18 cellular contexts compared by ENCODE assay signal in the genomic region with DNA sequence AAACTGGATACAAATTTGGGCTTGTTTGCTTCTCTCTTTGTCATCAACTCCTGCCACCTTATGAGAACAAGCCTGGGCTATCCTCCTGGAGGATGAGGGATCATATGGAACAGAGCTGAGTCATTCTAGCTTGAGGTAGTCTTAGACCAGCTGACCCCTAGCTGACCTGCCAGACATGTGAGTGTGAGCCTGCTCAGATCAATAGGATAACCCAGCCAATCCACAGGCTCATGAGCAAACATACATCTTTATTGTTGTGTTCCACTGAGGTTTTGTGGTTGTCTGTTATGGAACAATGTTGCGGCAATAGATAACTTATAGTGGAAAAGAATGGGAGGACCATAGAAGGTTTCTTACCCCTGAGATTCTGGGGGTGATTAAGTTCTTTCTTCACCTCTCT. TPM values are rescaled to one million over a fixed set of nuclear protein-coding genes. Genes with fewer than 3 reads are reported as not detected.
DNase-seq lines count a peak whose midpoint lies in the region; ATAC-seq and TF ChIP-seq lines count a peak whose summit lies in the region.
"Had no signal": no experiment of that assay in that cellular context is flagged by ENCODE, and none has a peak within 500 bp of the region (broad histone marks: within the 10 kb centered on the region; RNA-seq: fewer than 3 reads in every experiment).

No MANE protein-coding gene starts in this region.

- H3K4me3 Mint-ChIP-seq in activated naive CD8-positive, alpha-beta T cell treated with anti-CD3 and anti-CD28 coated beads, Interleukin-2, amount 50 U/mL, for 24 hours = no peak overlapping the region
- H3K4me3 Mint-ChIP-seq in activated naive CD8-positive, alpha-beta T cell treated with anti-CD3 and anti-CD28 coated beads for 36 hours = no peak overlapping the region
- H3K4me3 Mint-ChIP-seq in stimulated activated naive CD8-positive, alpha-beta T cell treated with anti-CD3 and anti-CD28 coated beads, Interleukin-15, amount 100 ng/mL, for 72 hours = no peak overlapping the region
- H3K4me3 Mint-ChIP-seq: CD4-positive, alpha-beta T cell had no signal

- H3K36me3 ChIP-seq in heart right ventricle = no peaks in the 10 kb centered on the region
- H3K36me3 ChIP-seq: BE2C had no signal

- WGBS in heart right ventricle, 2 donors = 44 to 95% methylated on average over 1 of the region's 1 CpG

- no peaks in the 10 kb centered on the region for H3K9me3 ChIP-seq in heart right ventricle
- H3K9me3 ChIP-seq: BE2C had no signal

- no peaks in the 10 kb centered on the region for H3K36me3 Mint-ChIP-seq in activated naive CD8-positive, alpha-beta T cell treated with anti-CD3 and anti-CD28 coated beads, Interleukin-2, amount 50 U/mL, for 24 hours (ENCODE audit: low read depth)
- no peaks in the 10 kb centered on the region for H3K36me3 Mint-ChIP-seq in activated naive CD8-positive, alpha-beta T cell treated with anti-CD3 and anti-CD28 coated beads for 36 hours

- H3K27me3 ChIP-seq in heart right ventricle = no peaks in the 10 kb centered on the region
- H3K27me3 ChIP-seq: BE2C had no signal

- no peak for TF ChIP-seq CTCF in fibroblast of mammary gland (conservative IDR thresholded peaks at IDR 0.05; ENCODE audit: control insufficient read depth, insufficient read depth, low read depth, low read length)
- no peak for TF ChIP-seq CTCF in heart right ventricle (IDR thresholded peaks at IDR 0.05)

- peak; percentile 41 for ATAC-seq in activated naive CD8-positive, alpha-beta T cell treated with anti-CD3 and anti-CD28 coated beads, Interleukin-2, amount 50 U/mL, for 24 hours
- ATAC-seq in stimulated activated naive CD8-positive, alpha-beta T cell treated with anti-CD3 and anti-CD28 coated beads, Interleukin-15, amount 100 ng/mL, for 72 hours = peak; percentile 32
- ATAC-seq in heart right ventricle (no peak), GM19324 (IDR thresholded peaks at IDR 0.05; ENCODE audit: low FRiP score, unreplicated experiment) (no peak)
- ATAC-seq: HepG2 had no signal

- peaks cover 2 to 16% (median 13%) of the 10 kb centered on the region in 9 donors for H3K4me1 ChIP-seq in heart right ventricle

- H3K4me3 ChIP-seq in fibroblast of mammary gland (ENCODE audit: control insufficient read depth, low read depth, low read length) = no peak overlapping the region
- H3K4me3 ChIP-seq in heart right ventricle = no peak overlapping the region

- no peak overlapping the region for H3K27ac Mint-ChIP-seq in activated naive CD8-positive, alpha-beta T cell treated with anti-CD3 and anti-CD28 coated beads, Interleukin-2, amount 50 U/mL, for 24 hours
- no peak overlapping the region for H3K27ac Mint-ChIP-seq in activated naive CD8-positive, alpha-beta T cell treated with anti-CD3 and anti-CD28 coated beads for 36 hours
- H3K27ac Mint-ChIP-seq in stimulated activated naive CD8-positive, alpha-beta T cell treated with anti-CD3 and anti-CD28 coated beads, Interleukin-15, amount 100 ng/mL, for 72 hours = no peak overlapping the region
- H3K27ac Mint-ChIP-seq: CD4-positive, alpha-beta T cell had no signal

- peaks cover 11% of the 10 kb centered on the region for H3K4me1 Mint-ChIP-seq in activated naive CD8-positive, alpha-beta T cell treated with anti-CD3 and anti-CD28 coated beads, Interleukin-2, amount 50 U/mL, for 24 hours
- peaks cover 10% of the 10 kb centered on the region for H3K4me1 Mint-ChIP-seq in activated naive CD8-positive, alpha-beta T cell treated with anti-CD3 and anti-CD28 coated beads for 36 hours
- peaks cover 11% of the 10 kb centered on the region for H3K4me1 Mint-ChIP-seq in stimulated activated naive CD8-positive, alpha-beta T cell treated with anti-CD3 and anti-CD28 coated beads, Interleukin-15, amount 100 ng/mL, for 72 hours

- no peak for DNase-seq in activated naive CD8-positive, alpha-beta T cell treated with anti-CD3 and anti-CD28 coated beads, Interleukin-2, amount 50 U/mL, for 24 hours
- no peak for DNase-seq in activated naive CD8-positive, alpha-beta T cell treated with anti-CD3 and anti-CD28 coated beads for 36 hours
- DNase-seq in SK-MEL-5 (ENCODE audit: low read depth, low spot score) (peak; percentile 65), fibroblast of mammary gland (ENCODE audit: low read depth) (peak; percentile 55), heart right ventricle (no peak), NCI-H128 (lab: John Stamatoyannopoulos, UW; ENCODE audit: unreplicated experiment) (no peak)
- no peak for DNase-seq in stimulated activated naive CD8-positive, alpha-beta T cell treated with anti-CD3 and anti-CD28 coated beads, Interleukin-15, amount 100 ng/mL, for 72 hours
- DNase-seq: 8988T; BE2C; CD4-positive, alpha-beta T cell; Karpas-422; NCI-H1105; NCI-H1694 treated with DMSO at 0.1 percent for 48 hours; NCI-H2107; NCI-H2227 treated with DMSO at 0.1 percent for 48 hours; NCI-H524 had no signal

- H3K9me3 Mint-ChIP-seq in activated naive CD8-positive, alpha-beta T cell treated with anti-CD3 and anti-CD28 coated beads, Interleukin-2, amount 50 U/mL, for 24 hours = no peaks in the 10 kb centered on the region
- no peaks in the 10 kb centered on the region for H3K9me3 Mint-ChIP-seq in activated naive CD8-positive, alpha-beta T cell treated with anti-CD3 and anti-CD28 coated beads for 36 hours
- H3K9me3 Mint-ChIP-seq in stimulated activated naive CD8-positive, alpha-beta T cell treated with anti-CD3 and anti-CD28 coated beads, Interleukin-15, amount 100 ng/mL, for 72 hours = no peaks in the 10 kb centered on the region
- H3K9me3 Mint-ChIP-seq: CD4-positive, alpha-beta T cell had no signal

- no peak overlapping the region for H3K27ac ChIP-seq in heart right ventricle

- H3K27me3 Mint-ChIP-seq in activated naive CD8-positive, alpha-beta T cell treated with anti-CD3 and anti-CD28 coated beads, Interleukin-2, amount 50 U/mL, for 24 hours = peaks cover 14% of the 10 kb centered on the region
- peaks cover 22% of the 10 kb centered on the region for H3K27me3 Mint-ChIP-seq in activated naive CD8-positive, alpha-beta T cell treated with anti-CD3 and anti-CD28 coated beads for 36 hours
- H3K27me3 Mint-ChIP-seq in stimulated activated naive CD8-positive, alpha-beta T cell treated with anti-CD3 and anti-CD28 coated beads, Interleukin-15, amount 100 ng/mL, for 72 hours = peaks cover 35% of the 10 kb centered on the region

- intact Hi-C loops in heart right ventricle (cut with DNase I) = loop anchor here in 4 of 10 donors (2.0 to 10.0 kb wide), 4 partner anchors 112 to 1792 kb away; no protein-coding TSS in a partner anchor

- in situ Hi-C loops in SK-MEL-5 (cut with HindIII; ENCODE audit: low pct_unique_long_range_greater_than_20kb, low sequenced_read_pairs) = no loop called here

RNA-seq across cellular contexts. Expression of gene FAM180A, which starts 54.5 kb away (rescaled TPM):
- total RNA-seq in activated naive CD8-positive, alpha-beta T cell treated with anti-CD3 and anti-CD28 coated beads for 36 hours = not detected
- total RNA-seq in SK-MEL-5 (2014; rRNA removed; shearing (Covaris generic)) = 0.43 TPM in 1 of 2 replicates, not detected in the other
- 0.33 and 0.38 TPM in 2 replicates for polyA plus RNA-seq in SK-MEL-5 (2015; cell fraction: cytosol; rRNA removed)
- polyA plus RNA-seq in SK-MEL-5 (2015; cell fraction: nucleus; rRNA removed) = not detected in 2 replicates
- total RNA-seq in heart right ventricle = 10 to 100 TPM in 8 of 10 donors, 1 to 10 TPM in 2; 2.0 to 47.6 (median 19.5) TPM
- 10 to 100 TPM in 1 of 2 donors, 1 to 10 TPM in 1; 2.4 to 11.3 TPM for polyA plus RNA-seq in heart right ventricle
- total RNA-seq: CD4-positive, alpha-beta T cell; HepG2 had no signal
- polyA plus RNA-seq: HepG2 had no signal

Comparison
In these comparisons a context has a peak if more than half of its experiments do, and no peak if none do; other contexts are left out.
1. ATAC-seq: peak in activated naive CD8-positive, alpha-beta T cell treated with anti-CD3 and anti-CD28 coated beads, Interleukin-2, amount 50 U/mL, for 24 hours (single experiment) and stimulated activated naive CD8-positive, alpha-beta T cell treated with anti-CD3 and anti-CD28 coated beads, Interleukin-15, amount 100 ng/mL, for 72 hours (single experiment); none in heart right ventricle (0 of 8) and GM19324 (single experiment).
2. DNase-seq: peak in SK-MEL-5 (single experiment) and fibroblast of mammary gland (single experiment); none in activated naive CD8-positive, alpha-beta T cell treated with anti-CD3 and anti-CD28 coated beads, Interleukin-2, amount 50 U/mL, for 24 hours (single experiment), activated naive CD8-positive, alpha-beta T cell treated with anti-CD3 and anti-CD28 coated beads for 36 hours (single experiment), stimulated activated naive CD8-positive, alpha-beta T cell treated with anti-CD3 and anti-CD28 coated beads, Interleukin-15, amount 100 ng/mL, for 72 hours (0 of 2), heart right ventricle (0 of 2) and NCI-H128 (single experiment).